26 cellular contexts compared by ENCODE assay signal in genomic region chr10:96610817-96611216, GRCh38. TPM values are rescaled to one million over a fixed set of nuclear protein-coding genes. Genes with fewer than 3 reads are reported as not detected.
DNase-seq lines count a peak whose midpoint lies in the region; ATAC-seq lines count a peak whose summit lies in the region.
"Had no signal": no experiment of that assay in that cellular context is flagged by ENCODE, and none has a peak within 500 bp of the region (broad histone marks: within the 10 kb centered on the region; RNA-seq: fewer than 3 reads in every experiment).

No MANE protein-coding gene starts in this region.

- no peaks in the 10 kb centered on the region for H3K27me3 Mint-ChIP-seq in activated T-cell treated with anti-CD3 and anti-CD28 coated beads, Interleukin-2, amount 50 U/mL, for 4 hours (ENCODE audit: low read depth)

- peak; percentile 27 to 50 for ATAC-seq in activated T-cell treated with anti-CD3 and anti-CD28 coated beads, Interleukin-2, amount 50 U/mL, for 4 hours
- ATAC-seq in stimulated activated effector memory CD8-positive, alpha-beta T cell treated with anti-CD3 and anti-CD28 coated beads, Interleukin-12 subunit alpha, Interleukin-12 subunit beta, amount 100 ng/mL, for 72 hours: peak; percentile 60
- ATAC-seq: Right ventricle myocardium inferior had no signal

- H3K27me3 ChIP-seq in duodenal mucosa (ENCODE audit: control insufficient read depth in 1 of 2, insufficient read depth in 2 of 2, low read length in 2 of 2) (no peaks in the 10 kb centered on the region), H7 (ENCODE audit: control insufficient read depth, insufficient read depth, low read length) (no peaks in the 10 kb centered on the region)
- H3K27me3 ChIP-seq: breast epithelium, dorsolateral prefrontal cortex, spleen had no signal

- peak overlapping the region in 1 of 2 donors; percentile 35 for H3K9ac ChIP-seq in duodenal mucosa (ENCODE audit: low read depth in 1 of 2, low read length in 2 of 2)

- H3K4me1 ChIP-seq in duodenal mucosa (ENCODE audit: control insufficient read depth in 1 of 2, insufficient read depth in 2 of 2, low read length in 2 of 2): peaks cover 59 to 61% of the 10 kb centered on the region in 2 donors
- H3K4me1 ChIP-seq: breast epithelium, suprapubic skin had no signal

- DNase-seq in activated T-cell treated with anti-CD3 and anti-CD28 coated beads, Interleukin-2, amount 50 U/mL, for 4 hours: no peak
- DNase-seq in activated T-cell treated with anti-CD3 and anti-CD28 coated beads, Interleukin-2, amount 50 U/mL, for 1 hour: no peak
- DNase-seq in NCI-H69 (lab: John Stamatoyannopoulos, UW): peak; percentile 4
- no peak for DNase-seq in stimulated activated effector memory CD8-positive, alpha-beta T cell treated with anti-CD3 and anti-CD28 coated beads, Interleukin-12 subunit alpha, Interleukin-12 subunit beta, amount 100 ng/mL, for 72 hours (ENCODE audit: low spot score in 2 of 2)
- DNase-seq in cortex of kidney (lab: John Stamatoyannopoulos, UW): no peak
- DNase-seq in H7: no peak
- no peak for DNase-seq in HK-2 (ENCODE audit: unreplicated experiment)
- DNase-seq: activated CD4-positive, alpha-beta T cell treated with anti-CD3 and anti-CD28 coated beads, Interleukin-2, amount 50 U/mL, for 1 hour; activated T-cell treated with anti-CD3 and anti-CD28 coated beads, Interleukin-2, amount 50 U/mL, for 48 hours; CD4-positive, alpha-beta memory T cell; DND-41; dorsolateral prefrontal cortex; foreskin melanocyte; HFFc6; mammary epithelial cell; NCI-H1417; NCI-H2107; NCI-H510A treated with DMSO at 0.1 percent for 48 hours; spleen; stimulated activated CD4-positive, alpha-beta T cell treated with anti-CD3 and anti-CD28 coated beads, Interleukin-4, amount 100 ng/mL, for 4 hours; T-helper 1 cell had no signal

- H3K9me3 Mint-ChIP-seq in activated T-cell treated with anti-CD3 and anti-CD28 coated beads, Interleukin-2, amount 50 U/mL, for 4 hours: no peaks in the 10 kb centered on the region
- H3K9me3 Mint-ChIP-seq in stimulated activated effector memory CD8-positive, alpha-beta T cell treated with anti-CD3 and anti-CD28 coated beads, Interleukin-12 subunit alpha, Interleukin-12 subunit beta, amount 100 ng/mL, for 72 hours: no peaks in the 10 kb centered on the region
- H3K9me3 Mint-ChIP-seq: CD4-positive, alpha-beta memory T cell; HFFc6; neural crest cell had no signal

- H3K4me1 Mint-ChIP-seq in activated T-cell treated with anti-CD3 and anti-CD28 coated beads, Interleukin-2, amount 50 U/mL, for 4 hours (ENCODE audit: low read depth): peaks cover 5% of the 10 kb centered on the region
- H3K4me1 Mint-ChIP-seq in stimulated activated effector memory CD8-positive, alpha-beta T cell treated with anti-CD3 and anti-CD28 coated beads, Interleukin-12 subunit alpha, Interleukin-12 subunit beta, amount 100 ng/mL, for 72 hours: peaks cover 20% of the 10 kb centered on the region

- H3K4me3 ChIP-seq in duodenal mucosa (ENCODE audit: low read depth in 1 of 2, low read length in 2 of 2): peak overlapping the region; percentile 17 to 56
- H3K4me3 ChIP-seq in H7 (ENCODE audit: insufficient read depth, low read depth, low read length): no peak overlapping the region
- H3K4me3 ChIP-seq: breast epithelium, dorsolateral prefrontal cortex, spleen, suprapubic skin had no signal

- H3K9me3 ChIP-seq in duodenal mucosa (ENCODE audit: control insufficient read depth in 1 of 2, low read length in 2 of 2): no peaks in the 10 kb centered on the region
- H3K9me3 ChIP-seq: breast epithelium, spleen, suprapubic skin had no signal

- peak overlapping the region; percentile 76 for H3K27ac ChIP-seq in duodenal mucosa (ENCODE audit: low read depth, low read length)
- H3K27ac ChIP-seq: breast epithelium, dorsolateral prefrontal cortex, suprapubic skin had no signal

- no peak overlapping the region for H3K4me3 Mint-ChIP-seq in activated T-cell treated with anti-CD3 and anti-CD28 coated beads, Interleukin-2, amount 50 U/mL, for 4 hours
- H3K4me3 Mint-ChIP-seq in stimulated activated effector memory CD8-positive, alpha-beta T cell treated with anti-CD3 and anti-CD28 coated beads, Interleukin-12 subunit alpha, Interleukin-12 subunit beta, amount 100 ng/mL, for 72 hours: no peak overlapping the region
- H3K4me3 Mint-ChIP-seq: CD4-positive, alpha-beta memory T cell; HFFc6; neural crest cell had no signal

- peak overlapping the region; percentile 87 for H3K27ac Mint-ChIP-seq in stimulated activated effector memory CD8-positive, alpha-beta T cell treated with anti-CD3 and anti-CD28 coated beads, Interleukin-12 subunit alpha, Interleukin-12 subunit beta, amount 100 ng/mL, for 72 hours
- H3K27ac Mint-ChIP-seq: CD4-positive, alpha-beta memory T cell; HFFc6 had no signal

- H3K36me3 Mint-ChIP-seq in activated T-cell treated with anti-CD3 and anti-CD28 coated beads, Interleukin-2, amount 50 U/mL, for 4 hours (ENCODE audit: insufficient read depth): peaks cover 4% of the 10 kb centered on the region
- peaks cover 79% of the 10 kb centered on the region for H3K36me3 Mint-ChIP-seq in stimulated activated effector memory CD8-positive, alpha-beta T cell treated with anti-CD3 and anti-CD28 coated beads, Interleukin-12 subunit alpha, Interleukin-12 subunit beta, amount 100 ng/mL, for 72 hours
- H3K36me3 Mint-ChIP-seq: CD4-positive, alpha-beta memory T cell had no signal

- H3K36me3 ChIP-seq in duodenal mucosa (ENCODE audit: control insufficient read depth in 1 of 2, insufficient read depth in 2 of 2, low read length in 2 of 2) (peaks cover 0 to 5% of the 10 kb centered on the region in 2 donors), H7 (replicated peaks; ENCODE audit: control insufficient read depth, insufficient read depth, low read length) (no peaks in the 10 kb centered on the region)
- H3K36me3 ChIP-seq: breast epithelium, suprapubic skin had no signal

RNA-seq across cellular contexts. Expression of gene TM9SF3, which starts 24.0 kb away (rescaled TPM):
- total RNA-seq in activated T-cell treated with anti-CD3 and anti-CD28 coated beads, Interleukin-2, amount 50 U/mL, for 4 hours: 10 to 100 TPM; 92.8 to 96.5 (median 95.3) TPM
- total RNA-seq in H7 (2014; rRNA removed; shearing (Covaris generic)): 33.6 and 42.2 TPM in 2 replicates
